Comparison of ENCODE assay signal across 1 cellular context in genomic region chr17:18155179-18155578, GRCh38.
TF ChIP-seq lines count a peak whose summit lies in the region.

No MANE protein-coding gene starts in this region.

TF ChIP-seq in H1, 55 proteins besides CTCF, POLR2A, EP300 and RAD21:
- no peak for TF ChIP-seq ATF3 (IDR thresholded peaks at IDR 0.05; ENCODE audit: insufficient read depth, low read depth, low read length)
- no peak for TF ChIP-seq SP2 (IDR thresholded peaks at IDR 0.05; ENCODE audit: low read length)
- TF ChIP-seq SIRT6 (IDR thresholded peaks at IDR 0.05; ENCODE audit: low read length) = no peak
- no peak for TF ChIP-seq SP4 (IDR thresholded peaks at IDR 0.05; ENCODE audit: low read length)
- no peak for TF ChIP-seq CEBPB (IDR thresholded peaks at IDR 0.05; ENCODE audit: low read depth, low read length)
- no peak for TF ChIP-seq SUZ12 (IDR thresholded peaks at IDR 0.05; ENCODE audit: low read length)
- no peak for TF ChIP-seq BCL11A (IDR thresholded peaks at IDR 0.05; ENCODE audit: low read depth in 2 of 2, low read length in 2 of 2)
- TF ChIP-seq USF2 (IDR thresholded peaks at IDR 0.05; ENCODE audit: low read length) = no peak
- TF ChIP-seq KDM5A (IDR thresholded peaks at IDR 0.05; ENCODE audit: low read length) = no peak
- TF ChIP-seq MAX (IDR thresholded peaks at IDR 0.05) = no peak
- no peak for TF ChIP-seq CREB1 (IDR thresholded peaks at IDR 0.05)
- no peak for TF ChIP-seq PHF8 (conservative IDR thresholded peaks at IDR 0.05; ENCODE audit: low read depth, low read length)
- no peak for TF ChIP-seq HDAC2 (IDR thresholded peaks at IDR 0.05; ENCODE audit: borderline replicate concordance in 1 of 2, low read depth in 2 of 2, low read length in 2 of 2)
- no peak for TF ChIP-seq TAF1 (IDR thresholded peaks at IDR 0.05; ENCODE audit: low read depth, low read length)
- TF ChIP-seq TBP (IDR thresholded peaks at IDR 0.05; ENCODE audit: low read depth, low read length) = no peak
- TF ChIP-seq FOSL1 (IDR thresholded peaks at IDR 0.05; ENCODE audit: insufficient read depth, low read depth, low read length) = no peak
- TF ChIP-seq EZH2 (IDR thresholded peaks at IDR 0.05; ENCODE audit: low read depth, low read length, severe bottlenecking) = no peak
- no peak for TF ChIP-seq NRF1 (IDR thresholded peaks at IDR 0.05; ENCODE audit: low read depth, low read length)
